ENCODE assay signal across 24 cellular contexts in genomic region chr21:26719750-26720149, GRCh38.
DNase-seq lines count a peak whose midpoint lies in the region; ATAC-seq lines count a peak whose summit lies in the region.
"Had no signal": no experiment of that assay in that cellular context is flagged by ENCODE, and none has a peak within 500 bp of the region (broad histone marks: within the 10 kb centered on the region; RNA-seq: fewer than 3 reads in every experiment).

No MANE protein-coding gene starts in this region.

- no peaks in the 10 kb centered on the region for H3K9me3 ChIP-seq in skeletal muscle tissue (ENCODE audit: control insufficient read depth in 3 of 3, low read length in 3 of 3)
- H3K9me3 ChIP-seq: breast epithelium, thoracic aorta had no signal

- H3K36me3 Mint-ChIP-seq in activated T-cell treated with anti-CD3 and anti-CD28 coated beads, Interleukin-2, amount 50 U/mL, for 24 hours (ENCODE audit: low read depth): no peaks in the 10 kb centered on the region
- H3K36me3 Mint-ChIP-seq: natural killer cell treated with Interleukin-12 subunit alpha and Interleukin-12 subunit beta and Interleukin-15 and Interleukin-18, amount 100 ng/mL, for 72 hours had no signal

- H3K4me1 ChIP-seq in skeletal muscle tissue (ENCODE audit: control insufficient read depth in 3 of 3, insufficient read depth in 3 of 3, low read length in 3 of 3): peaks cover 0 to 11% (median 5%) of the 10 kb centered on the region in 3 donors
- H3K4me1 ChIP-seq: breast epithelium had no signal

- intact Hi-C loops in Right ventricle myocardium superior (cut with DNase I): loop anchor here (5.0 kb wide), 1 partner anchor 837 kb away; no protein-coding TSS in a partner anchor
- intact Hi-C loops in cardiac septum (cut with DNase I): loop anchor here (10.0 kb wide), 2 partner anchors 545 to 925 kb away; partner anchors contain the start of gene APP
- intact Hi-C loops in left ventricle myocardium superior (cut with micrococcal nuclease): loop anchor here (5.0 kb wide), 1 partner anchor 837 kb away; no protein-coding TSS in a partner anchor

- H3K9me3 Mint-ChIP-seq in activated T-cell treated with anti-CD3 and anti-CD28 coated beads, Interleukin-2, amount 50 U/mL, for 24 hours: no peaks in the 10 kb centered on the region
- H3K9me3 Mint-ChIP-seq: natural killer cell treated with Interleukin-12 subunit alpha and Interleukin-12 subunit beta and Interleukin-15 and Interleukin-18, amount 100 ng/mL, for 72 hours had no signal

- H3K4me1 Mint-ChIP-seq in activated T-cell treated with anti-CD3 and anti-CD28 coated beads, Interleukin-2, amount 50 U/mL, for 24 hours (ENCODE audit: low read depth): no peaks in the 10 kb centered on the region

- H3K9ac ChIP-seq in skeletal muscle tissue (ENCODE audit: low read depth in 1 of 3, low read length in 3 of 3): no peak overlapping the region

- peaks cover 15% of the 10 kb centered on the region for H3K27me3 Mint-ChIP-seq in activated T-cell treated with anti-CD3 and anti-CD28 coated beads, Interleukin-2, amount 50 U/mL, for 24 hours
- H3K27me3 Mint-ChIP-seq: natural killer cell treated with Interleukin-12 subunit alpha and Interleukin-12 subunit beta and Interleukin-15 and Interleukin-18, amount 100 ng/mL, for 72 hours had no signal

- DNase-seq in Right ventricle myocardium superior: peak; percentile 46
- DNase-seq in cardiac septum (ENCODE audit: low spot score): no peak
- peak; percentile 52 for DNase-seq in SHP77 treated with DMSO at 0.1 percent for 48 hours (lab: John Stamatoyannopoulos, UW)
- peak; percentile 42 for DNase-seq in left ventricle myocardium superior
- no peak for DNase-seq in HCEC 1CT
- DNase-seq in activated T-cell treated with anti-CD3 and anti-CD28 coated beads, Interleukin-2, amount 50 U/mL, for 24 hours: no peak
- no peak for DNase-seq in NCI-H345 treated with DMSO at 0.1 percent for 48 hours (lab: John Stamatoyannopoulos, UW; ENCODE audit: unreplicated experiment)
- DNase-seq: activated CD4-positive, CD25-positive, alpha-beta regulatory T cell; activated CD8-positive, alpha-beta T cell treated with anti-CD3 and anti-CD28 coated beads, Interleukin-2, amount 10 ng/mL, durations not matched to agents 7 days and 5 days; activated gamma-delta T cell treated with Interleukin-2 at 50 U/mL for 16 hours; left colon; NCI-H1694; NCI-H345; small intestine; stimulated activated CD4-positive, alpha-beta T cell treated with anti-CD3 and anti-CD28 coated beads, Interleukin-4, amount 100 ng/mL, for 1 hour; stimulated activated naive CD4-positive, alpha-beta T cell treated with Interleukin-2 at 50 U/mL for 16 hours; T1000 had no signal

- H3K4me3 ChIP-seq in skeletal muscle tissue (ENCODE audit: low read length in 3 of 3): no peak overlapping the region
- H3K4me3 ChIP-seq: breast epithelium, K562, thoracic aorta had no signal

- H3K27ac ChIP-seq in skeletal muscle tissue (ENCODE audit: low read depth, low read length): peak overlapping the region; percentile 32
- H3K27ac ChIP-seq: breast epithelium, C4-2B, thoracic aorta had no signal

- no peak overlapping the region for H3K27ac Mint-ChIP-seq in activated T-cell treated with anti-CD3 and anti-CD28 coated beads, Interleukin-2, amount 50 U/mL, for 24 hours
- H3K27ac Mint-ChIP-seq: activated CD8-positive, alpha-beta T cell treated with anti-CD3 and anti-CD28 coated beads, Interleukin-2, amount 10 ng/mL, durations not matched to agents 7 days and 5 days; natural killer cell treated with Interleukin-12 subunit alpha and Interleukin-12 subunit beta and Interleukin-15 and Interleukin-18, amount 100 ng/mL, for 72 hours had no signal

- ATAC-seq in Right ventricle myocardium superior (ENCODE audit: poor library complexity) (peak; percentile 64), left ventricle myocardium superior (peak; percentile 56)
- ATAC-seq: activated CD8-positive, alpha-beta T cell treated with anti-CD3 and anti-CD28 coated beads, Interleukin-2, amount 10 ng/mL, durations not matched to agents 7 days and 5 days; K562; left colon; natural killer cell treated with Interleukin-12 subunit alpha and Interleukin-12 subunit beta and Interleukin-15 and Interleukin-18, amount 100 ng/mL, for 72 hours; Panc1 had no signal

- H3K4me3 Mint-ChIP-seq in activated T-cell treated with anti-CD3 and anti-CD28 coated beads, Interleukin-2, amount 50 U/mL, for 24 hours: no peak overlapping the region
- H3K4me3 Mint-ChIP-seq: activated CD8-positive, alpha-beta T cell treated with anti-CD3 and anti-CD28 coated beads, Interleukin-2, amount 10 ng/mL, durations not matched to agents 7 days and 5 days; natural killer cell treated with Interleukin-12 subunit alpha and Interleukin-12 subunit beta and Interleukin-15 and Interleukin-18, amount 100 ng/mL, for 72 hours had no signal

- no peaks in the 10 kb centered on the region for H3K27me3 ChIP-seq in skeletal muscle tissue (ENCODE audit: control insufficient read depth in 3 of 3, insufficient read depth in 3 of 3, low read length in 3 of 3)
- H3K27me3 ChIP-seq: breast epithelium had no signal

- H3K36me3 ChIP-seq in skeletal muscle tissue (ENCODE audit: control insufficient read depth in 3 of 3, insufficient read depth in 3 of 3, low read length in 3 of 3): no peaks in the 10 kb centered on the region
- H3K36me3 ChIP-seq: breast epithelium, thoracic aorta had no signal

Comparison
In these comparisons a context has a peak if more than half of its experiments do, and no peak if none do; other contexts are left out.
1. DNase-seq: peak in Right ventricle myocardium superior (single experiment), SHP77 treated with DMSO at 0.1 percent for 48 hours (single experiment) and left ventricle myocardium superior (single experiment); none in cardiac septum (single experiment), HCEC 1CT (single experiment), activated T-cell treated with anti-CD3 and anti-CD28 coated beads, Interleukin-2, amount 50 U/mL, for 24 hours (single experiment) and NCI-H345 treated with DMSO at 0.1 percent for 48 hours (single experiment).